ENCODE assay signal across 19 cellular contexts in the genomic region with DNA sequence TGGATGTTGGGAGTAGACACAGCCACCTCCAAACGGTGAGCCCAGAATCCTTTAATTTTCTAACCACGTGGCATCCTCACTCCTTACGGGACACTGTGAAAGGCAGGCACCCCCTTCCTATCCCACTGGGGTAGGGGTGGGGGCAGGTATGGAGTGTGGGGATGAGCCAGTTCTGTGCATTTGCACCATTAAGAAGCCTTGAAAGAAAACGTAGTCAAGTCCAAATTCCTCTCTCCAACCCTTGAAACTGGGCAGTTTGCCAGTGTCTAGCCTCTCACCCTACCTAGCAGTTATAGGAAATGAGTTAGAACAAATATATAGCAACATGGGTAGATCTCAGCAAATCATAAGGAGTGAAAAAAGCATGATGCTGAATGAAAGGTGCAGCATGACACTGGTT.
DNase-seq lines count a peak whose midpoint lies in the region; ATAC-seq and TF ChIP-seq lines count a peak whose summit lies in the region.
"Had no signal": no experiment of that assay in that cellular context is flagged by ENCODE, and none has a peak within 500 bp of the region (broad histone marks: within the 10 kb centered on the region; RNA-seq: fewer than 3 reads in every experiment).

No MANE protein-coding gene starts in this region.

- TF ChIP-seq POLR2A in esophagus squamous epithelium (IDR thresholded peaks at IDR 0.05), result no peak

- no peaks in the 10 kb centered on the region for H3K36me3 ChIP-seq in lower lobe of right lung
- no peaks in the 10 kb centered on the region for H3K36me3 ChIP-seq in esophagus squamous epithelium
- H3K36me3 ChIP-seq: neutrophil, sigmoid colon, thoracic aorta had no signal

- H3K4me1 ChIP-seq in lower lobe of right lung (no peaks in the 10 kb centered on the region), esophagus squamous epithelium (no peaks in the 10 kb centered on the region)
- H3K4me1 ChIP-seq: sigmoid colon had no signal

- WGBS in esophagus squamous epithelium, 2 donors, result 0 to 64% methylated on average over 1 to 4 of the region's 4 CpGs

- H3K27ac ChIP-seq in lower lobe of right lung (no peak overlapping the region), esophagus squamous epithelium (no peak overlapping the region)
- H3K27ac ChIP-seq: 22Rv1, neutrophil, sigmoid colon, thoracic aorta had no signal

- H3K4me3 ChIP-seq in lower lobe of right lung (no peak overlapping the region), esophagus squamous epithelium (no peak overlapping the region)
- H3K4me3 ChIP-seq: sigmoid colon, thoracic aorta had no signal

- TF ChIP-seq CTCF in lower lobe of right lung (IDR thresholded peaks at IDR 0.05), result no peak
- TF ChIP-seq CTCF in esophagus squamous epithelium (IDR thresholded peaks at IDR 0.05), result no peak

- peak; percentile 47 for DNase-seq in DMS 273 (lab: John Stamatoyannopoulos, UW; ENCODE audit: unreplicated experiment)
- DNase-seq in DMS 273 treated with DMSO at 0.1 percent for 48 hours (lab: John Stamatoyannopoulos, UW), result no peak
- peak; percentile 78 for DNase-seq in NCI-H1105 (lab: John Stamatoyannopoulos, UW)
- peak; percentile 6 for DNase-seq in NCI-H774 (lab: John Stamatoyannopoulos, UW)
- no peak for DNase-seq in lower lobe of right lung
- DNase-seq in activated CD4-positive, CD25-positive, alpha-beta regulatory T cell (lab: John Stamatoyannopoulos, UW), result no peak
- DNase-seq in esophagus squamous epithelium (lab: John Stamatoyannopoulos, UW), result no peak
- DNase-seq in iPS-NIHi7 (ENCODE audit: extremely low spot score), result no peak
- DNase-seq: activated CD4-positive, CD25-positive, alpha-beta regulatory T cell treated with anti-CD3 and anti-CD28 coated beads, Interleukin-2, amount 50 U/mL, for 72 hours; activated CD8-positive, alpha-beta memory T cell treated with anti-CD3 and anti-CD28 coated beads, Interleukin-2, amount 50 U/mL, for 48 hours; activated naive CD4-positive, alpha-beta T cell treated with anti-CD3 and anti-CD28 coated beads for 36 hours; C1 segment of cervical spinal cord; islet precursor cell; sigmoid colon; stimulated activated CD4-positive, alpha-beta T cell treated with anti-CD3 and anti-CD28 coated beads, Interleukin-2, amount 100 ng/mL, for 48 hours; T-helper 2 cell had no signal

- peaks cover 3% of the 10 kb centered on the region for H3K9me3 ChIP-seq in lower lobe of right lung
- H3K9me3 ChIP-seq in esophagus squamous epithelium, result no peaks in the 10 kb centered on the region
- H3K9me3 ChIP-seq: neutrophil, sigmoid colon, thoracic aorta had no signal

- ATAC-seq in lower lobe of right lung, result peak; percentile 49 to 62

- H3K27me3 ChIP-seq in lower lobe of right lung (ENCODE audit: low read depth) (peaks cover 11% of the 10 kb centered on the region), esophagus squamous epithelium (peaks cover 0 to 41% (median 0%) of the 10 kb centered on the region in 4 donors)

- intact Hi-C loops in lower lobe of right lung (cut with DNase I) (no loop called here), esophagus squamous epithelium (cut with DNase I) (no loop called here)

Comparison
In these comparisons a context has a peak if more than half of its experiments do, and no peak if none do; other contexts are left out.
1. DNase-seq: peak in DMS 273 (single experiment), NCI-H1105 (single experiment) and NCI-H774 (single experiment); none in DMS 273 treated with DMSO at 0.1 percent for 48 hours (single experiment), lower lobe of right lung (single experiment), activated CD4-positive, CD25-positive, alpha-beta regulatory T cell (0 of 4), esophagus squamous epithelium (single experiment) and iPS-NIHi7 (single experiment).